In the genomic region with DNA sequence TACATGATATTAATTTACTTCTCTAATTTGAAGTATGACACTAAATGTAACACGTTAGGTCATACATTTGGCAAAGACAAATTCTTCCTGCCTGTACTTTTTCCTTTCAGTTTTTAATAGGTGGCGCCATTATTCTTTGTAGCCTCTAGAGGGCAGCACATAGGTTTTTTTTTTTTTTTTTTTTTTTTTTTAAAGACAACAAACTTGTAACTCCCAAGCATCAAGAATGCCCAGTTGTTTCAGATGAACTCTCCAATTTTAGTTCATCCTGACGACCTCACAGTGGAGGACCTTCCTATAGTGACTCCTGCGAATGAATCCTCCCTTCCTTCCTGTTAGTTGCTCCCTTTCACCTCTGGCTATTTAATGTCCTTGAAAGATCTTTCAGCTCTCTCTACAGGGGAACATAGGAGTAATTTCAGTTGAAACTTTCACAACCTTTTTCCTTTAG, we compare ENCODE assay signal across 8 cellular contexts.
DNase-seq lines count a peak whose midpoint lies in the region; ATAC-seq, FAIRE-seq and TF ChIP-seq lines count a peak whose summit lies in the region.

No MANE protein-coding gene starts in this region.

- DNase-seq in ACHN (peak; percentile 64), GM12891 (ENCODE audit: insufficient read length, low spot score) (no peak), M059J (ENCODE audit: low read depth) (peak; percentile 54), T-helper 17 cell (no peak), fibroblast of pulmonary artery (ENCODE audit: low read depth) (peak; percentile 55), omental fat pad (ENCODE audit: low spot score) (no peak), HuH-7.5 (ENCODE audit: low spot score) (no peak)
- DNase-seq in activated CD4-positive, alpha-beta memory T cell treated with anti-CD3 and anti-CD28 coated beads, Interleukin-2, amount 10 ng/mL, durations not matched to agents 7 days and 5 days = no peak

- CTCF ChIA-PET in activated CD4-positive, alpha-beta memory T cell treated with anti-CD3 and anti-CD28 coated beads, Interleukin-2, amount 10 ng/mL, durations not matched to agents 7 days and 5 days (lab: Charles Lee) = interaction anchor here (0.7 to 1.1 kb wide), 5 partner anchors 9 to 573 kb away, joined by 3 to 5 read pairs (median 3); no protein-coding TSS in a partner anchor

- peaks cover 7% of the 10 kb centered on the region for H3K27me3 Mint-ChIP-seq in T-helper 17 cell
- no peaks in the 10 kb centered on the region for H3K27me3 Mint-ChIP-seq in activated CD4-positive, alpha-beta memory T cell treated with anti-CD3 and anti-CD28 coated beads, Interleukin-2, amount 10 ng/mL, durations not matched to agents 7 days and 5 days

- H3K4me3 Mint-ChIP-seq in T-helper 17 cell = no peak overlapping the region
- H3K4me3 Mint-ChIP-seq in activated CD4-positive, alpha-beta memory T cell treated with anti-CD3 and anti-CD28 coated beads, Interleukin-2, amount 10 ng/mL, durations not matched to agents 7 days and 5 days = no peak overlapping the region

- no peak overlapping the region for H3K4me3 ChIP-seq in fibroblast of pulmonary artery (replicated peaks; ENCODE audit: low read depth, low read length)

- H3K36me3 Mint-ChIP-seq in T-helper 17 cell (ENCODE audit: low read depth) = no peaks in the 10 kb centered on the region
- no peaks in the 10 kb centered on the region for H3K36me3 Mint-ChIP-seq in activated CD4-positive, alpha-beta memory T cell treated with anti-CD3 and anti-CD28 coated beads, Interleukin-2, amount 10 ng/mL, durations not matched to agents 7 days and 5 days (ENCODE audit: low read depth)

- TF ChIP-seq POLR2A in GM12891 (IDR thresholded peaks at IDR 0.05; ENCODE audit: low read depth, low read length) = no peak

- no peak overlapping the region for H3K27ac Mint-ChIP-seq in T-helper 17 cell
- no peak overlapping the region for H3K27ac Mint-ChIP-seq in activated CD4-positive, alpha-beta memory T cell treated with anti-CD3 and anti-CD28 coated beads, Interleukin-2, amount 10 ng/mL, durations not matched to agents 7 days and 5 days

- peaks cover 7% of the 10 kb centered on the region for H3K4me1 Mint-ChIP-seq in T-helper 17 cell
- peaks cover 1% of the 10 kb centered on the region for H3K4me1 Mint-ChIP-seq in activated CD4-positive, alpha-beta memory T cell treated with anti-CD3 and anti-CD28 coated beads, Interleukin-2, amount 10 ng/mL, durations not matched to agents 7 days and 5 days

- peak; percentile 55 for TF ChIP-seq CTCF in fibroblast of pulmonary artery (IDR thresholded peaks at IDR 0.05; ENCODE audit: low read length, missing control alignments)
- TF ChIP-seq CTCF in omental fat pad (IDR thresholded peaks at IDR 0.05) = no peak

- FAIRE-seq in GM12891 (lab: Jason Lieb, UNC) = peak; percentile 13

- H3K9me3 Mint-ChIP-seq in activated CD4-positive, alpha-beta memory T cell treated with anti-CD3 and anti-CD28 coated beads, Interleukin-2, amount 10 ng/mL, durations not matched to agents 7 days and 5 days = no peaks in the 10 kb centered on the region

- ATAC-seq in T-helper 17 cell (peak; percentile 67), omental fat pad (ENCODE audit: low FRiP score) (peak; percentile 23)

- no peaks in the 10 kb centered on the region for H3K9me3 ChIP-seq in T-helper 17 cell (ENCODE audit: control insufficient read depth, low read length, poor library complexity, severe bottlenecking)

- in situ Hi-C loops in ACHN (cut with HindIII; ENCODE audit: low pct_ligation_motif_present, low pct_unique_long_range_greater_than_20kb, low sequenced_read_pairs) = loop anchor here (25.0 kb wide), 1 partner anchor 206 kb away; no protein-coding TSS in a partner anchor

- POLR2A ChIA-PET in activated CD4-positive, alpha-beta memory T cell treated with anti-CD3 and anti-CD28 coated beads, Interleukin-2, amount 10 ng/mL, durations not matched to agents 7 days and 5 days (lab: Charles Lee) = no interaction called here

TF ChIP-seq in GM12891, 5 proteins besides CTCF, POLR2A, EP300 and RAD21:
- TF ChIP-seq PAX5 (IDR thresholded peaks at IDR 0.05; ENCODE audit: insufficient read depth, low read length, severe bottlenecking) (no peak), POLR2AphosphoS5 (IDR thresholded peaks at IDR 0.05; ENCODE audit: low read depth, low read length) (no peak), POU2F2 (IDR thresholded peaks at IDR 0.05; ENCODE audit: low read depth, low read length) (no peak), SPI1 (IDR thresholded peaks at IDR 0.05; ENCODE audit: low read depth, low read length) (no peak), TAF1 (IDR thresholded peaks at IDR 0.05; ENCODE audit: low read depth, low read length) (no peak)

Comparison
In these comparisons a context has a peak if more than half of its experiments do, and no peak if none do; other contexts are left out.
1. DNase-seq: peak in ACHN (single experiment), M059J (single experiment) and fibroblast of pulmonary artery (single experiment); none in GM12891 (single experiment), T-helper 17 cell (0 of 3), omental fat pad (single experiment), activated CD4-positive, alpha-beta memory T cell treated with anti-CD3 and anti-CD28 coated beads, Interleukin-2, amount 10 ng/mL, durations not matched to agents 7 days and 5 days (single experiment) and HuH-7.5 (single experiment).